23 cellular contexts compared by ENCODE assay signal in the genomic region with DNA sequence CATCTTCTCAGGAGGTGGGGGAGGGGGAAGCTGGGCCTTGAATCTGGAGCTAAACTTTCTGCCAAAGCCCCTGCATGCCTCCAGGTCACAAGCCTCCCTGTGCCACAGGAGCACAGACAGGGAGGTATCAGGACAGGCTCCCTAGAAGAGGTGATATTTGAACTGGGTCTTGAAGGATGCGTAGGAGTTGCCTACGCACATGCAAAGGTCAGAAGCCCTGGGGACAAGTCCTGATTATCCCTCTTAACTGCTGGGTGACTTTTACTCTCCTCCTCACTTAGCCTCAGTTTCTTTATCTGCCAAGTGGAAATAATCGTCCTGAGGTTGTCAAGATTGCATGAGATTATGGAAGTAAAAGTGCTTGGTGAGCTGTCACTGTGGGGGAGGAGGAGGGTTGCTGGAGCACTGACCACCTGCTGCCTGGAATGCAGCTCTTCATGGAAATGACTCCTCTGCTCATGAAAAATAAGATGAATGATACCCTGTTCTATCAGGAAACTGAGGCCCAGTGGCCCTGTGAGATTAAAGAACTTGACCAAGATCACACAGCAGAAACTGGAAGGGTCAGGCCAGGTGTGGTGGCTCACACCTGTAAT. TPM values are rescaled to one million over a fixed set of nuclear protein-coding genes. Genes with fewer than 3 reads are reported as not detected.
A peak's percentile ranks its signal among the peaks of the same experiment; 100 is the strongest.
DNase-seq lines count a peak whose midpoint lies in the region; ATAC-seq and TF ChIP-seq lines count a peak whose summit lies in the region.
"Had no signal": no experiment of that assay in that cellular context is flagged by ENCODE, and none has a peak within 500 bp of the region (broad histone marks: within the 10 kb centered on the region; RNA-seq: fewer than 3 reads in every experiment).

No MANE protein-coding gene starts in this region.

- ATAC-seq in left cardiac atrium, result no peak
- ATAC-seq: effector memory CD8-positive, alpha-beta T cell; gastrocnemius medialis; naive thymus-derived CD4-positive, alpha-beta T cell; stimulated activated naive CD8-positive, alpha-beta T cell treated with anti-CD3 and anti-CD28 coated beads, Interleukin-15, amount 100 ng/mL, for 72 hours had no signal

- H3K4me2 ChIP-seq in BLaER1, result peak overlapping the region; percentile 46

- H3K27me3 ChIP-seq in BLaER1, result peaks cover 95% of the 10 kb centered on the region
- no peaks in the 10 kb centered on the region for H3K27me3 ChIP-seq in NT2/D1 (ENCODE audit: insufficient read depth, insufficient read length)
- no peaks in the 10 kb centered on the region for H3K27me3 ChIP-seq in uterus
- H3K27me3 ChIP-seq: brain microvascular endothelial cell, esophagus muscularis mucosa, tibial nerve had no signal

- no peak for TF ChIP-seq POLR2A in uterus (IDR thresholded peaks at IDR 0.05)

- intact Hi-C loops in uterus (cut with DNase I; ENCODE audit: low total_unique reads), result no loop called here
- intact Hi-C loops in left cardiac atrium (cut with DNase I), result no loop called here

- H4K20me1 ChIP-seq in BLaER1, result peaks cover 89% of the 10 kb centered on the region

- H3K4me3 ChIP-seq in BLaER1, result no peak overlapping the region
- H3K4me3 ChIP-seq in NT2/D1 (ENCODE audit: insufficient read length, low read depth), result no peak overlapping the region
- no peak overlapping the region for H3K4me3 ChIP-seq in uterus

- no peak for TF ChIP-seq CTCF in brain (conservative IDR thresholded peaks at IDR 0.05)
- TF ChIP-seq CTCF in osteocyte (IDR thresholded peaks at IDR 0.05), result no peak
- TF ChIP-seq CTCF in uterus (IDR thresholded peaks at IDR 0.05), result no peak

- H3K36me3 Mint-ChIP-seq in brain, result no peaks in the 10 kb centered on the region
- H3K36me3 Mint-ChIP-seq in osteocyte (ENCODE audit: unreplicated experiment), result no peaks in the 10 kb centered on the region
- H3K36me3 Mint-ChIP-seq: immature natural killer cell; naive thymus-derived CD4-positive, alpha-beta T cell had no signal

- H3K9me3 Mint-ChIP-seq in brain, result peaks cover 0 to 10% (median 2%) of the 10 kb centered on the region in 5 experiments
- no peaks in the 10 kb centered on the region for H3K9me3 Mint-ChIP-seq in osteocyte (ENCODE audit: unreplicated experiment)
- H3K9me3 Mint-ChIP-seq: activated T-helper 2 cell treated with anti-CD3 and anti-CD28 coated beads, Interferon-gamma antibody, Interleukin-2, Interleukin-4, amounts not matched to agents 10 μg/mL and 5 μg/mL and 100 μg/mL, durations not matched to agents 14 hours and 24 hours and 36 hours; effector memory CD8-positive, alpha-beta T cell; immature natural killer cell; stimulated activated naive CD8-positive, alpha-beta T cell treated with anti-CD3 and anti-CD28 coated beads, Interleukin-15, amount 100 ng/mL, for 72 hours had no signal

- DNase-seq in NT2/D1 (ENCODE audit: low read depth, low spot score) (no peak), osteocyte (ENCODE audit: extremely low spot score, unreplicated experiment) (no peak), uterus (no peak), left cardiac atrium (no peak)
- no peak for DNase-seq in activated CD8-positive, alpha-beta memory T cell treated with anti-CD3 and anti-CD28 coated beads, Interleukin-2, amount 50 U/mL, for 4 hours
- no peak for DNase-seq in activated effector memory CD4-positive, alpha-beta T cell treated with anti-CD3 and anti-CD28 coated beads, Interleukin-2, amount 50 U/mL, for 16 hours
- DNase-seq: activated CD4-positive, alpha-beta T cell treated with anti-CD3 and anti-CD28 coated beads, Interleukin-2, amount 50 U/mL, for 48 hours; activated CD4-positive, CD25-positive, alpha-beta regulatory T cell; brain microvascular endothelial cell; Caco-2; effector memory CD8-positive, alpha-beta T cell; gastrocnemius medialis; hippocampal formation; immature natural killer cell; naive thymus-derived CD4-positive, alpha-beta T cell; stimulated activated CD4-positive, alpha-beta T cell treated with anti-CD3 and anti-CD28 coated beads, Interleukin-15, amount 100 ng/mL, for 24 hours; stimulated activated naive CD8-positive, alpha-beta T cell treated with anti-CD3 and anti-CD28 coated beads, Interleukin-15, amount 100 ng/mL, for 72 hours had no signal

- H3K4me3 Mint-ChIP-seq in brain (no peak overlapping the region), osteocyte (ENCODE audit: unreplicated experiment) (no peak overlapping the region)
- H3K4me3 Mint-ChIP-seq: effector memory CD8-positive, alpha-beta T cell; immature natural killer cell; naive thymus-derived CD4-positive, alpha-beta T cell had no signal

- H3K27me3 Mint-ChIP-seq in brain (peaks cover 35% of the 10 kb centered on the region), osteocyte (ENCODE audit: unreplicated experiment) (no peaks in the 10 kb centered on the region)

- H3K36me3 ChIP-seq in BLaER1 (no peaks in the 10 kb centered on the region), NT2/D1 (ENCODE audit: insufficient read depth, insufficient read length, low read length) (no peaks in the 10 kb centered on the region), uterus (no peaks in the 10 kb centered on the region)
- H3K36me3 ChIP-seq: brain microvascular endothelial cell, esophagus muscularis mucosa, gastrocnemius medialis, left ventricle myocardium inferior, tibial nerve had no signal

- H3K9me3 ChIP-seq in BLaER1 (no peaks in the 10 kb centered on the region), NT2/D1 (ENCODE audit: insufficient read depth, low read length) (no peaks in the 10 kb centered on the region), uterus (no peaks in the 10 kb centered on the region)
- H3K9me3 ChIP-seq: Caco-2, esophagus muscularis mucosa, gastrocnemius medialis, left ventricle myocardium inferior, tibial nerve had no signal

- H3K4me1 Mint-ChIP-seq in brain (peaks cover 70% of the 10 kb centered on the region), osteocyte (ENCODE audit: unreplicated experiment) (peaks cover 58% of the 10 kb centered on the region)
- H3K4me1 Mint-ChIP-seq: immature natural killer cell had no signal

- H3K27ac ChIP-seq in BLaER1 (no peak overlapping the region), uterus (no peak overlapping the region)
- H3K27ac ChIP-seq: brain microvascular endothelial cell, gastrocnemius medialis had no signal

- H3K27ac Mint-ChIP-seq in brain (peak overlapping the region in 3 of 5 experiments; percentile 46 to 94 (median 83)), osteocyte (ENCODE audit: unreplicated experiment) (peak overlapping the region; percentile 86)
- H3K27ac Mint-ChIP-seq: activated T-helper 2 cell treated with anti-CD3 and anti-CD28 coated beads, Interferon-gamma antibody, Interleukin-2, Interleukin-4, amounts not matched to agents 10 μg/mL and 5 μg/mL and 100 μg/mL, durations not matched to agents 14 hours and 24 hours and 36 hours; effector memory CD8-positive, alpha-beta T cell; immature natural killer cell; naive thymus-derived CD4-positive, alpha-beta T cell; stimulated activated naive CD8-positive, alpha-beta T cell treated with anti-CD3 and anti-CD28 coated beads, Interleukin-15, amount 100 ng/mL, for 72 hours had no signal

- H3K4me1 ChIP-seq in BLaER1 (peaks cover 44% of the 10 kb centered on the region), NT2/D1 (ENCODE audit: insufficient read depth, insufficient read length) (peaks cover 24% of the 10 kb centered on the region), uterus (no peaks in the 10 kb centered on the region)
- H3K4me1 ChIP-seq: Caco-2 had no signal

- H3K9ac ChIP-seq in BLaER1 (no peak overlapping the region), NT2/D1 (ENCODE audit: insufficient read length, low read depth) (peak overlapping the region; percentile 6)

RNA-seq across cellular contexts. Expression of gene LAPTM5, which starts 50.6 kb away (rescaled TPM):
- polyA plus RNA-seq in brain (ENCODE audit: insufficient read depth, low read depth, low replicate concordance), result 35.0 TPM
- total RNA-seq in osteocyte (not detected in 2 replicates), uterus (10 to 100 TPM in 3 of 4 donors, 1 to 10 TPM in 1; 6.1 to 76.8 (median 15.8) TPM), left cardiac atrium (10 to 100 TPM; 44.7 to 68.1 TPM)
- total RNA-seq: Caco-2 had no signal
